32 cellular contexts compared by ENCODE assay signal in genomic region chr12:34046570-34046969, GRCh38.
"Had no signal": no experiment of that assay in that cellular context is flagged by ENCODE, and none has a peak within 500 bp of the region (broad histone marks: within the 10 kb centered on the region; RNA-seq: fewer than 3 reads in every experiment).

No MANE protein-coding gene starts in this region.

- H3K27ac ChIP-seq: adrenal gland, ascending aorta, body of pancreas, brain microvascular endothelial cell, breast epithelium, cardiac muscle cell had no signal

- H3K36me3 ChIP-seq: adrenal gland, ascending aorta, brain microvascular endothelial cell, breast epithelium, cardiac muscle cell had no signal

- FAIRE-seq: bronchial epithelial cell had no signal

- H3K4me1 ChIP-seq: adrenal gland, ascending aorta, body of pancreas, breast epithelium had no signal

- DNase-seq: activated effector memory CD4-positive, alpha-beta T cell treated with anti-CD3 and anti-CD28 coated beads, Interleukin-2, amount 50 U/mL, for 16 hours; activated effector memory CD4-positive, alpha-beta T cell treated with Interleukin-2 at 50 U/mL for 16 hours; activated gamma-delta T cell; activated gamma-delta T cell treated with Interleukin-2 at 50 U/mL for 16 hours; activated naive CD4-positive, alpha-beta T cell; activated naive CD4-positive, alpha-beta T cell treated with anti-CD3 and anti-CD28 coated beads for 36 hours; activated naive CD4-positive, alpha-beta T cell treated with anti-CD3 and anti-CD28 coated beads, Interleukin-2, amount 10 ng/mL, durations not matched to agents 7 days and 5 days; activated naive CD4-positive, alpha-beta T cell treated with anti-CD3 and anti-CD28 coated beads, Interleukin-2, amount 50 U/mL, for 16 hours; activated naive CD4-positive, alpha-beta T cell treated with Interleukin-2 at 50 U/mL for 16 hours; activated naive CD8-positive, alpha-beta T cell treated with anti-CD3 and anti-CD28 coated beads for 36 hours; activated naive CD8-positive, alpha-beta T cell treated with anti-CD3 and anti-CD28 coated beads, Interleukin-2, amount 10 ng/mL, durations not matched to agents 7 days and 5 days; activated naive CD8-positive, alpha-beta T cell treated with anti-CD3 and anti-CD28 coated beads, Interleukin-2, amount 50 U/mL, for 24 hours; activated T-cell treated with anti-CD3 and anti-CD28 coated beads, Interleukin-2, amount 50 U/mL, for 24 hours; activated T-cell treated with anti-CD3 and anti-CD28 coated beads, Interleukin-2, amount 50 U/mL, for 4 hours; activated T-cell treated with anti-CD3 and anti-CD28 coated beads, Interleukin-2, amount 50 U/mL, for 48 hours; activated T-cell treated with anti-CD3 and anti-CD28 coated beads, Interleukin-2, amount 50 U/mL, for 72 hours; adrenal gland; amniotic stem cell; amygdala; anterior cingulate cortex; aorta; body of pancreas; brain microvascular endothelial cell; caudate nucleus; central memory CD4-positive, alpha-beta T cell; cerebellar nuclear complex had no signal

- H3K9me3 ChIP-seq: adrenal gland had no signal

- ATAC-seq: activated naive CD4-positive, alpha-beta T cell treated with anti-CD3 and anti-CD28 coated beads, Interleukin-2, amount 50 U/mL, for 72 hours; activated naive CD8-positive, alpha-beta T cell treated with anti-CD3 and anti-CD28 coated beads, Interleukin-2, amount 50 U/mL, for 24 hours; activated T-cell treated with anti-CD3 and anti-CD28 coated beads, Interleukin-2, amount 50 U/mL, for 4 hours; activated T-cell treated with anti-CD3 and anti-CD28 coated beads, Interleukin-2, amount 50 U/mL, for 72 hours; activated T-helper 17 cell treated with anti-CD3 and anti-CD28 coated beads, Interleukin-2, amount 50 U/mL, for 72 hours; body of pancreas had no signal

- H3K27me3 ChIP-seq: adrenal gland, ascending aorta, body of pancreas, brain microvascular endothelial cell, breast epithelium, cardiac muscle cell had no signal

- H3K4me3 ChIP-seq: adrenal gland, ascending aorta, body of pancreas, breast epithelium, cardiac muscle cell had no signal
